Comparison of ENCODE assay signal across 1 cellular context in the genomic region with DNA sequence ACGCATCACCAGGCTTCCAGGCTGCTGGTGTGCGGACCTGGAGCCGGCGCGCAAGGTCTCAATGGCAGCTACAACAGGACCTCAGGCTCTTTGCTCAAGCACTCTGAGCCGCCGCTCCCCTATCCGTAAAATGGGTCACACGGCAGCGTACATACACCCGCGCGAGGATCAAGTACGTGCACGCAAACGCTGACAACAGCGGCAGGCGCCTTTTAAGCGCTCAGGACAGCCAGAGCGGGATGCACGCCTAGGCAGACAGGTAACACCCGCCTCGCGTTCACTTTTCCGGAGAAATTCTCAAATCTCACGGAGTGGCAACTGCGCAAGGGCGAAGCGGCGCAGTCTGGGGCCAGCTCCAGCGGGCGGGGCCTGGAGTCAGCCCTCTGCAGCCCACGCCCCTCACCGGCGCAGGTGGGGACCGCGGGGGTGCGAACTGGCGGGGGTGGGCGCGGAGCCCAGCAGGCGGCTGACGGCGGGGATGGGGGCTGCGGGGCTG.
TF ChIP-seq lines count a peak whose summit lies in the region.

No MANE protein-coding gene starts in this region.

TF ChIP-seq in HepG2, 621 proteins besides CTCF, POLR2A, EP300 and RAD21 (continued from another document and continues in another):
- TF ChIP-seq, protein P1, sequence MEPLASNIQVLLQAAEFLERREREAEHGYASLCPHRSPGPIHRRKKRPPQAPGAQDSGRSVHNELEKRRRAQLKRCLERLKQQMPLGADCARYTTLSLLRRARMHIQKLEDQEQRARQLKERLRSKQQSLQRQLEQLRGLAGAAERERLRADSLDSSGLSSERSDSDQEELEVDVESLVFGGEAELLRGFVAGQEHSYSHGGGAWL (CRISPR knock-in tag; IDR thresholded peaks at IDR 0.05), result 0 out of 2 replicates have a peak, but pooled peaks have one; percentile 4
- no peak for TF ChIP-seq KLF12 (CRISPR knock-in tag; IDR thresholded peaks at IDR 0.05; ENCODE audit: borderline replicate concordance)
- TF ChIP-seq GATAD2A (CRISPR knock-in tag; IDR thresholded peaks at IDR 0.05), result peak; percentile 12; the same call in 1 of the 2 replicates
- no peak for TF ChIP-seq PHF20 (CRISPR knock-in tag; IDR thresholded peaks at IDR 0.05)
- 0 out of 2 replicates have a peak, but pooled peaks have one; percentile 56 for TF ChIP-seq ADNP (CRISPR knock-in tag; IDR thresholded peaks at IDR 0.05)
- no peak for TF ChIP-seq PRPF4 (IDR thresholded peaks at IDR 0.05; ENCODE audit: low read depth, low read length, poor library complexity, severe bottlenecking)
- TF ChIP-seq ZNF703 (CRISPR knock-in tag; IDR thresholded peaks at IDR 0.05; ENCODE audit: borderline replicate concordance), result no peak
- TF ChIP-seq, protein P2, sequence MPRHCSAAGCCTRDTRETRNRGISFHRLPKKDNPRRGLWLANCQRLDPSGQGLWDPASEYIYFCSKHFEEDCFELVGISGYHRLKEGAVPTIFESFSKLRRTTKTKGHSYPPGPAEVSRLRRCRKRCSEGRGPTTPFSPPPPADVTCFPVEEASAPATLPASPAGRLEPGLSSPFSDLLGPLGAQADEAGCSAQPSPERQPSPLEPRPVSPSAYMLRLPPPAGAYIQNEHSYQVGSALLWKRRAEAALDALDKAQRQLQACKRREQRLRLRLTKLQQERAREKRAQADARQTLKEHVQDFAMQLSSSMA (CRISPR knock-in tag; IDR thresholded peaks at IDR 0.05), result 0 out of 2 replicates have a peak, but pooled peaks have one; percentile 52
- TF ChIP-seq, protein P3, sequence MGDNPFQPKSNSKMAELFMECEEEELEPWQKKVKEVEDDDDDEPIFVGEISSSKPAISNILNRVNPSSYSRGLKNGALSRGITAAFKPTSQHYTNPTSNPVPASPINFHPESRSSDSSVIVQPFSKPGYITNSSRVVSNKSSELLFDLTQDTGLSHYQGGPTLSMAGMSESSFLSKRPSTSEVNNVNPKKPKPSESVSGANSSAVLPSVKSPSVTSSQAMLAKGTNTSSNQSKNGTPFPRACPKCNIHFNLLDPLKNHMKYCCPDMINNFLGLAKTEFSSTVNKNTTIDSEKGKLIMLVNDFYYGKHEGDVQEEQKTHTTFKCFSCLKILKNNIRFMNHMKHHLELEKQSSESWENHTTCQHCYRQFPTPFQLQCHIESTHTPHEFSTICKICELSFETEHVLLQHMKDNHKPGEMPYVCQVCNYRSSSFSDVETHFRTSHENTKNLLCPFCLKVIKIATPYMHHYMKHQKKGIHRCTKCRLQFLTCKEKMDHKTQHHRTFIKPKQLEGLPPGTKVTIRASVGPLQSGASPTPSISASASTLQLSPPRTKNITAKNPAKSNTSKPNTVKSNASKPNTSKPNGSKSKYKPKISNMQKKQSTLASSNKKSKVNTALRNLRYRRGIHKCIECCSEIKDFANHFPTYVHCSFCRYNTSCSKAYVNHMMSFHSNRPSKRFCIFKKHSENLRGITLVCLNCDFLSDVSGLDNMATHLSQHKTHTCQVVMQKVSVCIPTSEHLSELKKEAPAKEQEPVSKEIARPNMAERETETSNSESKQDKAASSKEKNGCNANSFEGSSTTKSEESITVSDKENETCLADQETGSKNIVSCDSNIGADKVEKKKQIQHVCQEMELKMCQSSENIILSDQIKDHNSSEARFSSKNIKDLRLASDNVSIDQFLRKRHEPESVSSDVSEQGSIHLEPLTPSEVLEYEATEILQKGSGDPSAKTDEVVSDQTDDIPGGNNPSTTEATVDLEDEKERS (CRISPR knock-in tag; IDR thresholded peaks at IDR 0.05), result no peak
- TF ChIP-seq, protein P4, sequence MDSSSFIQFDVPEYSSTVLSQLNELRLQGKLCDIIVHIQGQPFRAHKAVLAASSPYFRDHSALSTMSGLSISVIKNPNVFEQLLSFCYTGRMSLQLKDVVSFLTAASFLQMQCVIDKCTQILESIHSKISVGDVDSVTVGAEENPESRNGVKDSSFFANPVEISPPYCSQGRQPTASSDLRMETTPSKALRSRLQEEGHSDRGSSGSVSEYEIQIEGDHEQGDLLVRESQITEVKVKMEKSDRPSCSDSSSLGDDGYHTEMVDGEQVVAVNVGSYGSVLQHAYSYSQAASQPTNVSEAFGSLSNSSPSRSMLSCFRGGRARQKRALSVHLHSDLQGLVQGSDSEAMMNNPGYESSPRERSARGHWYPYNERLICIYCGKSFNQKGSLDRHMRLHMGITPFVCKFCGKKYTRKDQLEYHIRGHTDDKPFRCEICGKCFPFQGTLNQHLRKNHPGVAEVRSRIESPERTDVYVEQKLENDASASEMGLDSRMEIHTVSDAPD (CRISPR knock-in tag; IDR thresholded peaks at IDR 0.05), result no peak
- no peak for TF ChIP-seq ATF1 (CRISPR knock-in tag; IDR thresholded peaks at IDR 0.05)
- TF ChIP-seq, protein P5, sequence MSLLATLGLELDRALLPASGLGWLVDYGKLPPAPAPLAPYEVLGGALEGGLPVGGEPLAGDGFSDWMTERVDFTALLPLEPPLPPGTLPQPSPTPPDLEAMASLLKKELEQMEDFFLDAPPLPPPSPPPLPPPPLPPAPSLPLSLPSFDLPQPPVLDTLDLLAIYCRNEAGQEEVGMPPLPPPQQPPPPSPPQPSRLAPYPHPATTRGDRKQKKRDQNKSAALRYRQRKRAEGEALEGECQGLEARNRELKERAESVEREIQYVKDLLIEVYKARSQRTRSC (CRISPR knock-in tag; IDR thresholded peaks at IDR 0.05; ENCODE audit: low read depth), result no peak
- TF ChIP-seq, protein P6, sequence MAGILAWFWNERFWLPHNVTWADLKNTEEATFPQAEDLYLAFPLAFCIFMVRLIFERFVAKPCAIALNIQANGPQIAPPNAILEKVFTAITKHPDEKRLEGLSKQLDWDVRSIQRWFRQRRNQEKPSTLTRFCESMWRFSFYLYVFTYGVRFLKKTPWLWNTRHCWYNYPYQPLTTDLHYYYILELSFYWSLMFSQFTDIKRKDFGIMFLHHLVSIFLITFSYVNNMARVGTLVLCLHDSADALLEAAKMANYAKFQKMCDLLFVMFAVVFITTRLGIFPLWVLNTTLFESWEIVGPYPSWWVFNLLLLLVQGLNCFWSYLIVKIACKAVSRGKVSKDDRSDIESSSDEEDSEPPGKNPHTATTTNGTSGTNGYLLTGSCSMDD (CRISPR knock-in tag; IDR thresholded peaks at IDR 0.05), result no peak
- TF ChIP-seq, protein P7, sequence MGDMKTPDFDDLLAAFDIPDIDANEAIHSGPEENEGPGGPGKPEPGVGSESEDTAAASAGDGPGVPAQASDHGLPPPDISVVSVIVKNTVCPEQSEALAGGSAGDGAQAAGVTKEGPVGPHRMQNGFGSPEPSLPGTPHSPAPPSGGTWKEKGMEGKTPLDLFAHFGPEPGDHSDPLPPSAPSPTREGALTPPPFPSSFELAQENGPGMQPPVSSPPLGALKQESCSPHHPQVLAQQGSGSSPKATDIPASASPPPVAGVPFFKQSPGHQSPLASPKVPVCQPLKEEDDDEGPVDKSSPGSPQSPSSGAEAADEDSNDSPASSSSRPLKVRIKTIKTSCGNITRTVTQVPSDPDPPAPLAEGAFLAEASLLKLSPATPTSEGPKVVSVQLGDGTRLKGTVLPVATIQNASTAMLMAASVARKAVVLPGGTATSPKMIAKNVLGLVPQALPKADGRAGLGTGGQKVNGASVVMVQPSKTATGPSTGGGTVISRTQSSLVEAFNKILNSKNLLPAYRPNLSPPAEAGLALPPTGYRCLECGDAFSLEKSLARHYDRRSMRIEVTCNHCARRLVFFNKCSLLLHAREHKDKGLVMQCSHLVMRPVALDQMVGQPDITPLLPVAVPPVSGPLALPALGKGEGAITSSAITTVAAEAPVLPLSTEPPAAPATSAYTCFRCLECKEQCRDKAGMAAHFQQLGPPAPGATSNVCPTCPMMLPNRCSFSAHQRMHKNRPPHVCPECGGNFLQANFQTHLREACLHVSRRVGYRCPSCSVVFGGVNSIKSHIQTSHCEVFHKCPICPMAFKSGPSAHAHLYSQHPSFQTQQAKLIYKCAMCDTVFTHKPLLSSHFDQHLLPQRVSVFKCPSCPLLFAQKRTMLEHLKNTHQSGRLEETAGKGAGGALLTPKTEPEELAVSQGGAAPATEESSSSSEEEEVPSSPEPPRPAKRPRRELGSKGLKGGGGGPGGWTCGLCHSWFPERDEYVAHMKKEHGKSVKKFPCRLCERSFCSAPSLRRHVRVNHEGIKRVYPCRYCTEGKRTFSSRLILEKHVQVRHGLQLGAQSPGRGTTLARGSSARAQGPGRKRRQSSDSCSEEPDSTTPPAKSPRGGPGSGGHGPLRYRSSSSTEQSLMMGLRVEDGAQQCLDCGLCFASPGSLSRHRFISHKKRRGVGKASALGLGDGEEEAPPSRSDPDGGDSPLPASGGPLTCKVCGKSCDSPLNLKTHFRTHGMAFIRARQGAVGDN (CRISPR knock-in tag; IDR thresholded peaks at IDR 0.05), result peak; percentile 44; the same call in 1 of the 2 replicates
- 0 out of 2 replicates have a peak, but pooled peaks have one; percentile 48 for TF ChIP-seq ZNF891 (CRISPR knock-in tag; IDR thresholded peaks at IDR 0.05)
- TF ChIP-seq DNMT1 (CRISPR knock-in tag; IDR thresholded peaks at IDR 0.05), result no peak
- TF ChIP-seq KDM3A (CRISPR knock-in tag; IDR thresholded peaks at IDR 0.05; ENCODE audit: low read depth), result 0 out of 2 replicates have a peak, but pooled peaks have one; percentile 6
- TF ChIP-seq, protein P8, sequence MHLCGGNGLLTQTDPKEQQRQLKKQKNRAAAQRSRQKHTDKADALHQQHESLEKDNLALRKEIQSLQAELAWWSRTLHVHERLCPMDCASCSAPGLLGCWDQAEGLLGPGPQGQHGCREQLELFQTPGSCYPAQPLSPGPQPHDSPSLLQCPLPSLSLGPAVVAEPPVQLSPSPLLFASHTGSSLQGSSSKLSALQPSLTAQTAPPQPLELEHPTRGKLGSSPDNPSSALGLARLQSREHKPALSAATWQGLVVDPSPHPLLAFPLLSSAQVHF (CRISPR knock-in tag; IDR thresholded peaks at IDR 0.05), result no peak
- peak; percentile 56 for TF ChIP-seq ZNF292 (CRISPR knock-in tag; IDR thresholded peaks at IDR 0.05; ENCODE audit: borderline replicate concordance, low read depth)
- 0 out of 2 replicates have a peak, but pooled peaks have one; percentile 64 for TF ChIP-seq PAX8 (CRISPR knock-in tag; IDR thresholded peaks at IDR 0.05; ENCODE audit: borderline replicate concordance)
- peak; percentile 33 for TF ChIP-seq TEAD3 (CRISPR knock-in tag; optimal IDR thresholded peaks at IDR 0.05; ENCODE audit: borderline replicate concordance)
- TF ChIP-seq, protein P9, sequence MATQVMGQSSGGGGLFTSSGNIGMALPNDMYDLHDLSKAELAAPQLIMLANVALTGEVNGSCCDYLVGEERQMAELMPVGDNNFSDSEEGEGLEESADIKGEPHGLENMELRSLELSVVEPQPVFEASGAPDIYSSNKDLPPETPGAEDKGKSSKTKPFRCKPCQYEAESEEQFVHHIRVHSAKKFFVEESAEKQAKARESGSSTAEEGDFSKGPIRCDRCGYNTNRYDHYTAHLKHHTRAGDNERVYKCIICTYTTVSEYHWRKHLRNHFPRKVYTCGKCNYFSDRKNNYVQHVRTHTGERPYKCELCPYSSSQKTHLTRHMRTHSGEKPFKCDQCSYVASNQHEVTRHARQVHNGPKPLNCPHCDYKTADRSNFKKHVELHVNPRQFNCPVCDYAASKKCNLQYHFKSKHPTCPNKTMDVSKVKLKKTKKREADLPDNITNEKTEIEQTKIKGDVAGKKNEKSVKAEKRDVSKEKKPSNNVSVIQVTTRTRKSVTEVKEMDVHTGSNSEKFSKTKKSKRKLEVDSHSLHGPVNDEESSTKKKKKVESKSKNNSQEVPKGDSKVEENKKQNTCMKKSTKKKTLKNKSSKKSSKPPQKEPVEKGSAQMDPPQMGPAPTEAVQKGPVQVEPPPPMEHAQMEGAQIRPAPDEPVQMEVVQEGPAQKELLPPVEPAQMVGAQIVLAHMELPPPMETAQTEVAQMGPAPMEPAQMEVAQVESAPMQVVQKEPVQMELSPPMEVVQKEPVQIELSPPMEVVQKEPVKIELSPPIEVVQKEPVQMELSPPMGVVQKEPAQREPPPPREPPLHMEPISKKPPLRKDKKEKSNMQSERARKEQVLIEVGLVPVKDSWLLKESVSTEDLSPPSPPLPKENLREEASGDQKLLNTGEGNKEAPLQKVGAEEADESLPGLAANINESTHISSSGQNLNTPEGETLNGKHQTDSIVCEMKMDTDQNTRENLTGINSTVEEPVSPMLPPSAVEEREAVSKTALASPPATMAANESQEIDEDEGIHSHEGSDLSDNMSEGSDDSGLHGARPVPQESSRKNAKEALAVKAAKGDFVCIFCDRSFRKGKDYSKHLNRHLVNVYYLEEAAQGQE (IDR thresholded peaks at IDR 0.05; ENCODE audit: borderline replicate concordance in 1 of 2, low read depth in 1 of 2, low read length in 2 of 2), result 0 out of 4 replicates have a peak, but pooled peaks of 1 of the 2 experiments have one; percentile 11
- no peak for TF ChIP-seq HES4 (CRISPR knock-in tag; IDR thresholded peaks at IDR 0.05; ENCODE audit: borderline replicate concordance)
- TF ChIP-seq, protein P10, sequence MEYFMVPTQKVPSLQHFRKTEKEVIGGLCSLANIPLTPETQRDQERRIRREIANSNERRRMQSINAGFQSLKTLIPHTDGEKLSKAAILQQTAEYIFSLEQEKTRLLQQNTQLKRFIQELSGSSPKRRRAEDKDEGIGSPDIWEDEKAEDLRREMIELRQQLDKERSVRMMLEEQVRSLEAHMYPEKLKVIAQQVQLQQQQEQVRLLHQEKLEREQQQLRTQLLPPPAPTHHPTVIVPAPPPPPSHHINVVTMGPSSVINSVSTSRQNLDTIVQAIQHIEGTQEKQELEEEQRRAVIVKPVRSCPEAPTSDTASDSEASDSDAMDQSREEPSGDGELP (IDR thresholded peaks at IDR 0.05; ENCODE audit: borderline replicate concordance, low read depth), result no peak
- TF ChIP-seq, protein P11, sequence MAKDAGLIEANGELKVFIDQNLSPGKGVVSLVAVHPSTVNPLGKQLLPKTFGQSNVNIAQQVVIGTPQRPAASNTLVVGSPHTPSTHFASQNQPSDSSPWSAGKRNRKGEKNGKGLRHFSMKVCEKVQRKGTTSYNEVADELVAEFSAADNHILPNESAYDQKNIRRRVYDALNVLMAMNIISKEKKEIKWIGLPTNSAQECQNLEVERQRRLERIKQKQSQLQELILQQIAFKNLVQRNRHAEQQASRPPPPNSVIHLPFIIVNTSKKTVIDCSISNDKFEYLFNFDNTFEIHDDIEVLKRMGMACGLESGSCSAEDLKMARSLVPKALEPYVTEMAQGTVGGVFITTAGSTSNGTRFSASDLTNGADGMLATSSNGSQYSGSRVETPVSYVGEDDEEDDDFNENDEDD (CRISPR knock-in tag; IDR thresholded peaks at IDR 0.05; ENCODE audit: borderline replicate concordance), result no peak; the same call in 1 of the 2 replicates
- no peak for TF ChIP-seq JUND (CRISPR knock-in tag; IDR thresholded peaks at IDR 0.05)
- no peak for TF ChIP-seq ZSCAN9 (CRISPR knock-in tag; IDR thresholded peaks at IDR 0.05; ENCODE audit: borderline replicate concordance)
- TF ChIP-seq NFKB2 (CRISPR knock-in tag; IDR thresholded peaks at IDR 0.05; ENCODE audit: borderline replicate concordance), result no peak
- TF ChIP-seq ZFP82 (CRISPR knock-in tag; IDR thresholded peaks at IDR 0.05; ENCODE audit: borderline replicate concordance), result no peak
- no peak for TF ChIP-seq POLR2AphosphoS5 (IDR thresholded peaks at IDR 0.05; ENCODE audit: low read depth, low read length)
